ENCODE assay signal across 12 cellular contexts in genomic region chr11:129696309-129696989, GRCh38.
DNase-seq lines count a peak whose midpoint lies in the region; TF ChIP-seq lines count a peak whose summit lies in the region.
"Had no signal": no experiment of that assay in that cellular context is flagged by ENCODE, and none has a peak within 500 bp of the region (broad histone marks: within the 10 kb centered on the region; RNA-seq: fewer than 3 reads in every experiment).

No MANE protein-coding gene starts in this region.

- H3K23ac ChIP-seq in trophoblast cell (ENCODE audit: low read length): no peak overlapping the region

- peak overlapping the region; percentile 13 for H2AK5ac ChIP-seq in trophoblast cell (ENCODE audit: low read length)

- H3K4me1 ChIP-seq in OCI-LY1 (ENCODE audit: insufficient read depth, low read length, severe bottlenecking) (peaks cover 4% of the 10 kb centered on the region), esophagus (ENCODE audit: control insufficient read depth in 2 of 2, insufficient read depth in 2 of 2, low read length in 1 of 2) (peaks cover 5 to 16% of the 10 kb centered on the region in 2 donors), trophoblast cell (ENCODE audit: control insufficient read depth in 1 of 2, insufficient read depth in 2 of 2, low read length in 2 of 2) (peaks cover 9 to 13% of the 10 kb centered on the region in 2 experiments), spleen (peaks cover 0 to 11% (median 4%) of the 10 kb centered on the region in 6 donors)
- H3K4me1 ChIP-seq: colonic mucosa, thyroid gland had no signal

- H3K4me2 ChIP-seq in OCI-LY1 (ENCODE audit: low read length): peak overlapping the region; percentile 93; the same call in 1 of the 2 replicates
- no peak overlapping the region for H3K4me2 ChIP-seq in trophoblast cell (ENCODE audit: low read length)

- no peaks in the 10 kb centered on the region for H3K9me3 Mint-ChIP-seq in T-helper 2 cell treated with Interferon-gamma antibody and Interleukin-4, amounts not matched to agents 5 μg/mL and 100 μg/mL, for 36 hours

- H3K14ac ChIP-seq in trophoblast cell (ENCODE audit: low read length): no peak overlapping the region

- H3F3A ChIP-seq in OCI-LY1 (ENCODE audit: insufficient read depth, low read length): no peaks in the 10 kb centered on the region

- DNase-seq in T-helper 2 cell treated with Interferon-gamma antibody and Interleukin-4, amounts not matched to agents 5 μg/mL and 100 μg/mL, for 36 hours (ENCODE audit: low spot score): no peak
- DNase-seq in T-helper 2 cell (no peak), trophoblast cell (no peak), NCI-H774 (lab: John Stamatoyannopoulos, UW) (no peak), spleen (no peak)
- no peak for DNase-seq in stimulated activated CD4-positive, alpha-beta T cell treated with anti-CD3 and anti-CD28 coated beads, Interleukin-15, amount 100 ng/mL, for 24 hours

- H3K36me3 Mint-ChIP-seq in T-helper 2 cell treated with Interferon-gamma antibody and Interleukin-4, amounts not matched to agents 5 μg/mL and 100 μg/mL, for 36 hours (ENCODE audit: low read depth): no peaks in the 10 kb centered on the region
- H3K36me3 Mint-ChIP-seq: activated CD8-positive, alpha-beta memory T cell treated with anti-CD3 and anti-CD28 coated beads, Interleukin-2, amount 10 ng/mL, durations not matched to agents 7 days and 5 days had no signal

- H2AFZ ChIP-seq in OCI-LY1 (ENCODE audit: low read length) (no peak overlapping the region), trophoblast cell (ENCODE audit: insufficient read depth, low read length, poor library complexity) (no peak overlapping the region)

- H3K27me3 ChIP-seq in OCI-LY1 (ENCODE audit: insufficient read depth, low read length) (no peaks in the 10 kb centered on the region), esophagus (ENCODE audit: control insufficient read depth in 1 of 2, insufficient read depth in 2 of 2, low read length in 2 of 2) (no peaks in the 10 kb centered on the region), trophoblast cell (ENCODE audit: insufficient read depth, low read length) (no peaks in the 10 kb centered on the region), spleen (replicated peaks in 1 of 7) (peaks cover 0 to 65% (median 0%) of the 10 kb centered on the region in 7 donors)
- H3K27me3 ChIP-seq: colonic mucosa, thyroid gland had no signal

- H3K9ac ChIP-seq in OCI-LY1 (ENCODE audit: low read length) (no peak overlapping the region), trophoblast cell (ENCODE audit: low read length) (no peak overlapping the region)

- H4K20me1 ChIP-seq in OCI-LY1 (ENCODE audit: insufficient read depth, low read length): no peaks in the 10 kb centered on the region

- H2BK12ac ChIP-seq in trophoblast cell (ENCODE audit: low read length): peak overlapping the region; percentile 28

- H3K9me2 ChIP-seq in OCI-LY1 (ENCODE audit: low read depth, low read length): no peaks in the 10 kb centered on the region

- H3K18ac ChIP-seq in trophoblast cell (ENCODE audit: low read length): no peak overlapping the region

- no peaks in the 10 kb centered on the region for H3K9me3 ChIP-seq in OCI-LY1 (ENCODE audit: low read length)
- no peaks in the 10 kb centered on the region for H3K9me3 ChIP-seq in esophagus (ENCODE audit: control insufficient read depth in 2 of 2, insufficient read depth in 1 of 2, low read depth in 1 of 2, low read length in 1 of 2)
- no peaks in the 10 kb centered on the region for H3K9me3 ChIP-seq in trophoblast cell (ENCODE audit: insufficient read depth, low read depth, low read length)
- no peaks in the 10 kb centered on the region for H3K9me3 ChIP-seq in spleen
- H3K9me3 ChIP-seq: colonic mucosa, left ventricle myocardium inferior, thyroid gland had no signal

- H3K79me2 ChIP-seq in OCI-LY1 (ENCODE audit: insufficient read depth, low read length) (no peaks in the 10 kb centered on the region), trophoblast cell (ENCODE audit: control insufficient read depth, insufficient read depth, low read length, poor library complexity) (peaks cover 2% of the 10 kb centered on the region)

- H4K91ac ChIP-seq in trophoblast cell (ENCODE audit: low read depth, low read length): peak overlapping the region; percentile 20

- WGBS in esophagus, 2 donors: 66 to 67% methylated on average over 13 of the region's 13 CpGs
- WGBS in trophoblast cell (ENCODE audit: extremely low coverage, insufficient coverage, insufficient read length): no CpG with 5 or more reads among the region's 13 CpGs
- WGBS in spleen, 5 donors: 61 to 68% (median 67%) methylated on average over 12 to 13 of the region's 13 CpGs

- peak overlapping the region; percentile 21 for H2BK120ac ChIP-seq in trophoblast cell (ENCODE audit: insufficient read depth, low read length, poor library complexity)

- H3K36me3 ChIP-seq in OCI-LY1 (ENCODE audit: insufficient read depth, low read length) (no peaks in the 10 kb centered on the region), esophagus (ENCODE audit: control insufficient read depth in 2 of 2, insufficient read depth in 2 of 2, low read length in 1 of 2) (no peaks in the 10 kb centered on the region), trophoblast cell (ENCODE audit: control insufficient read depth in 1 of 2, insufficient read depth in 2 of 2, low read length in 2 of 2) (no peaks in the 10 kb centered on the region), spleen (no peaks in the 10 kb centered on the region)
- H3K36me3 ChIP-seq: colonic mucosa, left ventricle myocardium inferior, thyroid gland had no signal

- H4K8ac ChIP-seq in trophoblast cell (ENCODE audit: low read depth, low read length): no peak overlapping the region

- peaks cover 4% of the 10 kb centered on the region for H3K4me1 Mint-ChIP-seq in T-helper 2 cell treated with Interferon-gamma antibody and Interleukin-4, amounts not matched to agents 5 μg/mL and 100 μg/mL, for 36 hours (ENCODE audit: low read depth)

- H3K27ac ChIP-seq in OCI-LY1 (ENCODE audit: low read depth, low read length, poor library complexity, severe bottlenecking): no peak overlapping the region
- H3K27ac ChIP-seq in esophagus (ENCODE audit: low read depth in 2 of 2, low read length in 1 of 2): peak overlapping the region; percentile 6 to 77
- H3K27ac ChIP-seq in trophoblast cell (ENCODE audit: low read depth, low read length): no peak overlapping the region
- no peak overlapping the region for H3K27ac ChIP-seq in spleen
- H3K27ac ChIP-seq: colonic mucosa, left ventricle myocardium inferior, thyroid gland had no signal

- H3K27me3 Mint-ChIP-seq in T-helper 2 cell treated with Interferon-gamma antibody and Interleukin-4, amounts not matched to agents 5 μg/mL and 100 μg/mL, for 36 hours (ENCODE audit: low read depth): no peaks in the 10 kb centered on the region

- peak overlapping the region; percentile 42 for H3K4me3 Mint-ChIP-seq in T-helper 2 cell treated with Interferon-gamma antibody and Interleukin-4, amounts not matched to agents 5 μg/mL and 100 μg/mL, for 36 hours

- TF ChIP-seq CTCF in OCI-LY1 (IDR thresholded peaks at IDR 0.05; ENCODE audit: low read length): no peak
- peak in 1 of 11 experiments; percentile 35 for TF ChIP-seq CTCF in spleen (IDR thresholded peaks at IDR 0.05 in 8 of 11, conservative IDR thresholded peaks at IDR 0.05 in 3 of 11)

- intact Hi-C loops in spleen (cut with DNase I; ENCODE audit: low total_unique reads): no loop called here

- TF ChIP-seq POLR2A in spleen (IDR thresholded peaks at IDR 0.05): no peak

- H4K12ac ChIP-seq in trophoblast cell (ENCODE audit: low read depth, low read length): no peak overlapping the region

- no peak overlapping the region for H3K4me3 ChIP-seq in OCI-LY1 (ENCODE audit: low read depth, low read length, poor library complexity, severe bottlenecking)
- no peak overlapping the region for H3K4me3 ChIP-seq in esophagus (ENCODE audit: low read depth in 1 of 2, low read length in 2 of 2)
- no peak overlapping the region for H3K4me3 ChIP-seq in trophoblast cell (ENCODE audit: low read depth, low read length)
- peak overlapping the region in 4 of 8 donors; percentile 28 to 68 (median 40) for H3K4me3 ChIP-seq in spleen

- H2BK5ac ChIP-seq in trophoblast cell (ENCODE audit: low read depth, low read length, poor library complexity): no peak overlapping the region

- no peak overlapping the region for H3K4ac ChIP-seq in trophoblast cell (ENCODE audit: low read depth, low read length)

- no peak overlapping the region for H3K27ac Mint-ChIP-seq in T-helper 2 cell treated with Interferon-gamma antibody and Interleukin-4, amounts not matched to agents 5 μg/mL and 100 μg/mL, for 36 hours
- H3K27ac Mint-ChIP-seq: activated CD8-positive, alpha-beta memory T cell treated with anti-CD3 and anti-CD28 coated beads, Interleukin-2, amount 10 ng/mL, durations not matched to agents 7 days and 5 days had no signal

- peaks cover 13% of the 10 kb centered on the region for H3K79me1 ChIP-seq in trophoblast cell (ENCODE audit: low read length)

Comparison
In these comparisons a context has a peak if more than half of its experiments do, and no peak if none do; other contexts are left out.
1. H3K27ac ChIP-seq: peak in esophagus (2 of 2); none in OCI-LY1 (single experiment), trophoblast cell (single experiment) and spleen (0 of 8).